1 cellular context compared by ENCODE assay signal in genomic region chr18:35040638-35040987, GRCh38.
TF ChIP-seq lines count a peak whose summit lies in the region.

No MANE protein-coding gene starts in this region.

TF ChIP-seq in H1, 55 proteins besides CTCF, POLR2A, EP300 and RAD21:
- no peak for TF ChIP-seq KDM4A (IDR thresholded peaks at IDR 0.05; ENCODE audit: low read depth, low read length, severe bottlenecking)
- no peak for TF ChIP-seq KDM5A (IDR thresholded peaks at IDR 0.05; ENCODE audit: low read length)
- TF ChIP-seq SUZ12 (IDR thresholded peaks at IDR 0.05; ENCODE audit: low read length) = no peak
- TF ChIP-seq TAF1 (IDR thresholded peaks at IDR 0.05; ENCODE audit: low read depth, low read length) = no peak
- no peak for TF ChIP-seq KDM1A (IDR thresholded peaks at IDR 0.05; ENCODE audit: borderline replicate concordance, low read length)
- TF ChIP-seq RNF2 (IDR thresholded peaks at IDR 0.05; ENCODE audit: borderline replicate concordance, low read depth, low read length, missing control alignments, poor library complexity, severe bottlenecking) = no peak
- no peak for TF ChIP-seq SP4 (IDR thresholded peaks at IDR 0.05; ENCODE audit: low read length)
- TF ChIP-seq CREB1 (IDR thresholded peaks at IDR 0.05) = no peak
- no peak for TF ChIP-seq CEBPB (IDR thresholded peaks at IDR 0.05; ENCODE audit: low read depth, low read length)
- no peak for TF ChIP-seq E2F6 (IDR thresholded peaks at IDR 0.05)
